8 cellular contexts compared by ENCODE assay signal in the genomic region with DNA sequence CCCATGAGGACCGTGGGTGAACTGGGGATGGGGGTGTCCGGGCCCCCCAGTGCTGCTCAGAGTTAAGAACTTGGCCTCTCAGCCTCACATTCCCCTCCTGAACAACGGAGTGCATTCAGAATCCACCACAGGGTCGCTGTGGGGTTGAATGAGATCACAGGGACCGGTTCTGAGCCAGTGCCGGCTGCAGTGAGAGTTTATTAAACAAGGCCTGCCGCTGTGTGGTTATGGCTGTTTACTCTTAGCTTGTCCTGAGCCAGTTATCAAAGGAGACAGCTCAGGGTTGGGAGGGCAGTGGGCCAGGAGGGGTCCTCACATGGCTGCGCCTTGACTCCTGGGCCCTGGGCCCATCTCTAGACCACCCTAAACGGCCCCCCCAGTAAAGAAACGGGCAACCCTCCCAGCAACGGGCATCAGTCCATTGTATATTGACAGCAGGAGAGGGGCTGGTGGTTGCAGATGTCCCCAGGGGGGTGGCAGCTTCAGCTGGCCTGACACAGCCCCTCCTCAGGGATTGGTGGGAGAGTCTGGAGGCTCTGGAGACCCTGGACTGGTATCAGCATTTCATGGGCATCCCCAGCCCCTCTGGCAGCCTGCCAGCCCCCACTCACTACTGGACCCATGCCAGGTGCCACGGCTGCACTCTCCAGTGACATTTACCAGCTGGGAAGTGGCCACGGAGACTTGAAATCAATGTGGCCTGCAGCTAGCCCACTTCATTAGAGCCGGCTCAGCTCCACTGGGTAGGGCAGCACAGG. TPM values are rescaled to one million over a fixed set of nuclear protein-coding genes. Genes with fewer than 3 reads are reported as not detected.
DNase-seq lines count a peak whose midpoint lies in the region; ATAC-seq and TF ChIP-seq lines count a peak whose summit lies in the region.
"Had no signal": no experiment of that assay in that cellular context is flagged by ENCODE, and none has a peak within 500 bp of the region (broad histone marks: within the 10 kb centered on the region; RNA-seq: fewer than 3 reads in every experiment).

No MANE protein-coding gene starts in this region.

- H3K27me3 ChIP-seq in dorsolateral prefrontal cortex = peaks cover 0 to 3% (median 0%) of the 10 kb centered on the region in 45 donors

- peak overlapping the region in 53 of 59 donors; percentile 3 to 92 (median 77) for H3K27ac ChIP-seq in dorsolateral prefrontal cortex

- TF ChIP-seq CTCF in dorsolateral prefrontal cortex (IDR thresholded peaks at IDR 0.05 in 54 of 56, conservative IDR thresholded peaks at IDR 0.05 in 2 of 56; ENCODE audit: low read depth in 1 of 56, partially characterized antibody in 56 of 56) = peak in 10 of 56 donors; percentile 6 to 32 (median 14)

- peak overlapping the region in 17 of 59 donors; percentile 0 to 49 (median 19) for H3K4me3 ChIP-seq in dorsolateral prefrontal cortex

- intact Hi-C loops in dorsolateral prefrontal cortex (cut with DNase I) = no loop called here

- no peak for ATAC-seq in GM18861 (IDR thresholded peaks at IDR 0.05; ENCODE audit: unreplicated experiment)

- DNase-seq in EL (peak; percentile 28), NCI-H345 (lab: John Stamatoyannopoulos, UW) (peak; percentile 49), dorsolateral prefrontal cortex (peak; percentile 49 to 85 (median 72)), pons (ENCODE audit: low spot score) (peak; percentile 91), GOT3 (lab: John Stamatoyannopoulos, UW) (no peak)
- DNase-seq in activated naive CD4-positive, alpha-beta T cell treated with Interleukin-2 at 50 U/mL for 16 hours = no peak
- DNase-seq: activated CD4-positive, alpha-beta memory T cell treated with anti-CD3 and anti-CD28 coated beads, Interleukin-2, amount 10 ng/mL, durations not matched to agents 7 days and 5 days had no signal

RNA-seq across cellular contexts. Expression of a gene that starts 15.1 kb away (rescaled TPM):
- total RNA-seq in dorsolateral prefrontal cortex = 1 to 10 TPM; 1.4 to 8.2 (median 3.5) TPM

Comparison
In these comparisons a context has a peak if more than half of its experiments do, and no peak if none do; other contexts are left out.
1. DNase-seq: peak in EL (single experiment), NCI-H345 (single experiment), dorsolateral prefrontal cortex (10 of 10) and pons (single experiment); none in GOT3 (single experiment) and activated naive CD4-positive, alpha-beta T cell treated with Interleukin-2 at 50 U/mL for 16 hours (single experiment).